Comparison of ENCODE assay signal across 12 cellular contexts in the genomic region with DNA sequence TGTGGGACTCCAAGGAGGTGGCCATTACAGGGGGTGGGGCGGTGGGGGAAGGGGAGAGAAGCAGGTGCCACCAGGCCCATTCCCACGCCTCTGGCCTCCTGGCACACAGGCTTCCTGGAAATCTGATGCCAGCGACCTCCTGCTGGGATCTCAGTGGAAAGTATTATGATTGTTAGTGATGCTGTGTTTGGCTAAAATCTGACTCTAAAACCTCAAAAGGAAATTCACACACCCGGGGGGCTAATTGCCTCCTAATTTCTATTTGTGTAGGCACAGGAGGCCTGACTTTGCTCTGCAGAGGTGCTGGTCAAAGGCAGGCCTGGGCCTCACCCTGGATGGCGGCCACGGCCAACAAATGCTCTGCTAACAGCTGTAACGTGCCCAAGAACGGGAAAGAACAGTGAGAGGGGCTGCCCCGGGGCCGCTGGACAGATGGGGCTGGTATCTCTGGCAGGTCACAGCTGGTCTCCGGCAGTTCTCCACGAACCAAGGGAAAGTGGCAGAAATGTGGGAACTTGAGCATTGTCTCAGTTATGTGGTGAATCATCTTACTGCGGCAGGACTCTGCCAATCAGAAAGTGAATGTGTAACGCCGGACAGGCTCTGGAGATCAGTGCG. TPM values are rescaled to one million over a fixed set of nuclear protein-coding genes. Genes with fewer than 3 reads are reported as not detected.
DNase-seq lines count a peak whose midpoint lies in the region; ATAC-seq and TF ChIP-seq lines count a peak whose summit lies in the region.
"Had no signal": no experiment of that assay in that cellular context is flagged by ENCODE, and none has a peak within 500 bp of the region (broad histone marks: within the 10 kb centered on the region; RNA-seq: fewer than 3 reads in every experiment).

No MANE protein-coding gene starts in this region.

- TF ChIP-seq CTCF in epithelial cell of esophagus (IDR thresholded peaks at IDR 0.05; ENCODE audit: insufficient read depth, low read depth, low read length, missing control alignments) (no peak), stomach (IDR thresholded peaks at IDR 0.05) (no peak)

- H3K4me3 ChIP-seq in epithelial cell of esophagus (ENCODE audit: low read length): no peak overlapping the region
- H3K4me3 ChIP-seq in stomach: no peak overlapping the region

- no peaks in the 10 kb centered on the region for H3K9me3 Mint-ChIP-seq in activated CD4-positive, alpha-beta T cell treated with anti-CD3 and anti-CD28 coated beads, Interleukin-2, amount 10 ng/mL, durations not matched to agents 24 days and 14 days
- H3K9me3 Mint-ChIP-seq: IgD-negative memory B cell, WTC11 had no signal

- intact Hi-C loops in activated CD4-positive, alpha-beta T cell treated with anti-CD3 and anti-CD28 coated beads, Interleukin-2, amount 10 ng/mL, durations not matched to agents 24 days and 14 days (cut with micrococcal nuclease): no loop called here
- intact Hi-C loops in stomach (cut with DNase I; ENCODE audit: low total_unique reads): no loop called here

- no peaks in the 10 kb centered on the region for H3K27me3 Mint-ChIP-seq in activated CD4-positive, alpha-beta T cell treated with anti-CD3 and anti-CD28 coated beads, Interleukin-2, amount 10 ng/mL, durations not matched to agents 24 days and 14 days
- H3K27me3 Mint-ChIP-seq: IgD-negative memory B cell had no signal

- H3K36me3 Mint-ChIP-seq in activated CD4-positive, alpha-beta T cell treated with anti-CD3 and anti-CD28 coated beads, Interleukin-2, amount 10 ng/mL, durations not matched to agents 24 days and 14 days (ENCODE audit: low read depth): peaks cover 39% of the 10 kb centered on the region
- H3K36me3 Mint-ChIP-seq: IgD-negative memory B cell, WTC11 had no signal

- H3K27me3 ChIP-seq in stomach: peaks cover 0 to 29% (median 12%) of the 10 kb centered on the region in 3 donors

- H3K4me1 ChIP-seq in stomach: peaks cover 7 to 52% (median 32%) of the 10 kb centered on the region in 4 donors

- no peak overlapping the region for H3K4me3 Mint-ChIP-seq in activated CD4-positive, alpha-beta T cell treated with anti-CD3 and anti-CD28 coated beads, Interleukin-2, amount 10 ng/mL, durations not matched to agents 24 days and 14 days
- H3K4me3 Mint-ChIP-seq: WTC11 had no signal

- H3K9me3 ChIP-seq in stomach: no peaks in the 10 kb centered on the region

- no peak for TF ChIP-seq EP300 in stomach (IDR thresholded peaks at IDR 0.05)

- peak overlapping the region in 4 of 5 donors; percentile 4 to 72 (median 46) for H3K27ac ChIP-seq in stomach

- TF ChIP-seq POLR2A in stomach (IDR thresholded peaks at IDR 0.05): no peak

- H3K4me1 Mint-ChIP-seq in activated CD4-positive, alpha-beta T cell treated with anti-CD3 and anti-CD28 coated beads, Interleukin-2, amount 10 ng/mL, durations not matched to agents 24 days and 14 days: peaks cover 21% of the 10 kb centered on the region

- peaks cover 0 to 50% (median 17%) of the 10 kb centered on the region in 4 donors for H3K36me3 ChIP-seq in stomach

- WGBS in stomach, 5 donors: 40 to 54% (median 42%) methylated on average over 16 of the region's 16 CpGs

- H3K27ac Mint-ChIP-seq in activated CD4-positive, alpha-beta T cell treated with anti-CD3 and anti-CD28 coated beads, Interleukin-2, amount 10 ng/mL, durations not matched to agents 24 days and 14 days: peak overlapping the region; percentile 29
- H3K27ac Mint-ChIP-seq: WTC11 had no signal

- no peak for DNase-seq in activated CD4-positive, alpha-beta T cell treated with anti-CD3 and anti-CD28 coated beads, Interleukin-2, amount 10 ng/mL, durations not matched to agents 24 days and 14 days
- DNase-seq in activated CD4-positive, alpha-beta T cell treated with anti-CD3 and anti-CD28 coated beads, Interleukin-2, amount 50 U/mL, for 4 hours: no peak
- DNase-seq in NCI-H524 (lab: John Stamatoyannopoulos, UW) (peak; percentile 83 to 88), epithelial cell of esophagus (ENCODE audit: low read depth) (peak; percentile 88), stomach (no peak), putamen (ENCODE audit: low spot score) (no peak)
- DNase-seq: occipital lobe had no signal

- no peak for ATAC-seq in HG03139 (IDR thresholded peaks at IDR 0.05; ENCODE audit: unreplicated experiment)
- ATAC-seq in GM19351 (IDR thresholded peaks at IDR 0.05; ENCODE audit: unreplicated experiment): no peak
- ATAC-seq: WTC11 had no signal

RNA-seq across cellular contexts. Expression of gene FAM181A, which starts 14.3 kb away (rescaled TPM):
- total RNA-seq in activated CD4-positive, alpha-beta T cell treated with anti-CD3 and anti-CD28 coated beads, Interleukin-2, amount 10 ng/mL, durations not matched to agents 24 days and 14 days: not detected in 2 replicates
- not detected for total RNA-seq in stomach
- polyA plus RNA-seq in stomach: not detected
- total RNA-seq: WTC11 had no signal
- polyA plus RNA-seq: IgD-negative memory B cell had no signal

RNA-seq across cellular contexts. Expression of gene ASB2, which starts 35.0 kb away (rescaled TPM):
- 21.1 and 21.6 TPM in 2 replicates for total RNA-seq in activated CD4-positive, alpha-beta T cell treated with anti-CD3 and anti-CD28 coated beads, Interleukin-2, amount 10 ng/mL, durations not matched to agents 24 days and 14 days
- total RNA-seq in stomach: 100 to 1,000 TPM in 1 of 5 donors, 10 to 100 TPM in 3, 1 to 10 TPM in 1; 9.6 to 199 (median 34.8) TPM
- 10 to 100 TPM in 1 of 3 donors, 1 to 10 TPM in 2; 2.0 to 17.1 (median 2.2) TPM for polyA plus RNA-seq in stomach
- total RNA-seq: occipital lobe, temporal lobe had no signal

RNA-seq across cellular contexts. Expression of gene CCDC197, which starts 55.7 kb away (rescaled TPM):
- total RNA-seq in activated CD4-positive, alpha-beta T cell treated with anti-CD3 and anti-CD28 coated beads, Interleukin-2, amount 10 ng/mL, durations not matched to agents 24 days and 14 days: not detected in 2 replicates
- not detected for total RNA-seq in stomach
- polyA plus RNA-seq in stomach: not detected
- total RNA-seq: occipital lobe, temporal lobe, WTC11 had no signal
- polyA plus RNA-seq: IgD-negative memory B cell had no signal

Comparison
In these comparisons a context has a peak if more than half of its experiments do, and no peak if none do; other contexts are left out.
1. DNase-seq: peak in NCI-H524 (2 of 2) and epithelial cell of esophagus (single experiment); none in activated CD4-positive, alpha-beta T cell treated with anti-CD3 and anti-CD28 coated beads, Interleukin-2, amount 10 ng/mL, durations not matched to agents 24 days and 14 days (single experiment), activated CD4-positive, alpha-beta T cell treated with anti-CD3 and anti-CD28 coated beads, Interleukin-2, amount 50 U/mL, for 4 hours (0 of 2), stomach (single experiment) and putamen (single experiment).